34 cellular contexts compared by ENCODE assay signal in the genomic region with DNA sequence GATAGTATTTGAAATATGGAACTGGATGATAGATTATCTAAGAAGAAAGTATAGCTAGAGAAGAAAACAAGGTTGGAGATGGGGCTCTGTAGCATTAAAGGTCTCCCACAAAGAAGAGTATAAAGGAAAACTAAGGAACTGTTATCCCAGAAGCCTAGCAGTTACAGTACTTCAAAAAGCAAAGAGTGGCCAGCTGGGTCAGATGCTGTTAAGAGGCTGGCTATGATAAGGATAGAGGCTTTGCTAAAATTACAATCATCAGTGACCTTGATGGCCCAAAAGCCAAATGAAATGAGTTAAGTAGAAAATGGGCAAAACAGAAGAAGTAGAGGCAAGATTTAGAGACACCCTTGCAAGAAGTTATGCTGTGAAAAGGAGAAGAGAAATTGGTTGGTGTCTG. TPM values are rescaled to one million over a fixed set of nuclear protein-coding genes. Genes with fewer than 3 reads are reported as not detected.
"Had no signal": no experiment of that assay in that cellular context is flagged by ENCODE, and none has a peak within 500 bp of the region (broad histone marks: within the 10 kb centered on the region; RNA-seq: fewer than 3 reads in every experiment).

No MANE protein-coding gene starts in this region.

- H3K9me3 Mint-ChIP-seq: activated CD4-positive, alpha-beta memory T cell treated with anti-CD3 and anti-CD28 coated beads, Interleukin-2, amount 10 ng/mL, durations not matched to agents 7 days and 5 days had no signal

- H3K27ac ChIP-seq: RWPE1, VCaP had no signal

- FAIRE-seq: bronchial epithelial cell had no signal

- H3K4me3 Mint-ChIP-seq: activated CD4-positive, alpha-beta memory T cell treated with anti-CD3 and anti-CD28 coated beads, Interleukin-2, amount 10 ng/mL, durations not matched to agents 7 days and 5 days; activated CD8-positive, alpha-beta memory T cell treated with anti-CD3 and anti-CD28 coated beads, Interleukin-2, amount 10 ng/mL, durations not matched to agents 7 days and 5 days; activated naive CD4-positive, alpha-beta T cell treated with anti-CD3 and anti-CD28 coated beads, Interleukin-2, amount 10 ng/mL, durations not matched to agents 7 days and 5 days; activated naive CD8-positive, alpha-beta T cell; activated naive CD8-positive, alpha-beta T cell treated with anti-CD3 and anti-CD28 coated beads, Interleukin-2, amount 50 U/mL, for 24 hours; brain had no signal

- H3K36me3 Mint-ChIP-seq: activated CD8-positive, alpha-beta memory T cell treated with anti-CD3 and anti-CD28 coated beads, Interleukin-2, amount 10 ng/mL, durations not matched to agents 7 days and 5 days; activated naive CD4-positive, alpha-beta T cell treated with anti-CD3 and anti-CD28 coated beads, Interleukin-2, amount 10 ng/mL, durations not matched to agents 7 days and 5 days had no signal

- ATAC-seq: activated CD8-positive, alpha-beta memory T cell treated with anti-CD3 and anti-CD28 coated beads, Interleukin-2, amount 10 ng/mL, durations not matched to agents 7 days and 5 days; activated naive CD8-positive, alpha-beta T cell treated with anti-CD3 and anti-CD28 coated beads, Interleukin-2, amount 50 U/mL, for 24 hours; Panc1; Right ventricle myocardium inferior had no signal

- H3K27ac Mint-ChIP-seq: activated CD4-positive, alpha-beta memory T cell treated with anti-CD3 and anti-CD28 coated beads, Interleukin-2, amount 10 ng/mL, durations not matched to agents 7 days and 5 days; activated CD8-positive, alpha-beta memory T cell treated with anti-CD3 and anti-CD28 coated beads, Interleukin-2, amount 10 ng/mL, durations not matched to agents 7 days and 5 days; activated naive CD4-positive, alpha-beta T cell treated with anti-CD3 and anti-CD28 coated beads, Interleukin-2, amount 10 ng/mL, durations not matched to agents 7 days and 5 days; activated naive CD8-positive, alpha-beta T cell; activated naive CD8-positive, alpha-beta T cell treated with anti-CD3 and anti-CD28 coated beads, Interleukin-2, amount 50 U/mL, for 24 hours; brain had no signal

- H3K4me1 Mint-ChIP-seq: brain had no signal

- DNase-seq: activated CD4-positive, alpha-beta memory T cell treated with anti-CD3 and anti-CD28 coated beads, Interleukin-2, amount 10 ng/mL, durations not matched to agents 7 days and 5 days; activated CD4-positive, alpha-beta T cell treated with anti-CD3 and anti-CD28 coated beads for 1 hour; activated CD4-positive, alpha-beta T cell treated with anti-CD3 and anti-CD28 coated beads for 48 hours; activated CD4-positive, CD25-positive, alpha-beta regulatory T cell; activated CD8-positive, alpha-beta memory T cell treated with anti-CD3 and anti-CD28 coated beads for 24 hours; activated CD8-positive, alpha-beta memory T cell treated with anti-CD3 and anti-CD28 coated beads, Interleukin-2, amount 10 ng/mL, durations not matched to agents 7 days and 5 days; activated CD8-positive, alpha-beta memory T cell treated with anti-CD3 and anti-CD28 coated beads, Interleukin-2, amount 50 U/mL, for 48 hours; activated effector memory CD4-positive, alpha-beta T cell treated with Interleukin-2 at 50 U/mL for 16 hours; activated naive CD4-positive, alpha-beta T cell treated with anti-CD3 and anti-CD28 coated beads, Interleukin-2, amount 10 ng/mL, durations not matched to agents 7 days and 5 days; activated naive CD8-positive, alpha-beta T cell treated with anti-CD3 and anti-CD28 coated beads, Interleukin-2, amount 50 U/mL, for 24 hours; activated T-cell treated with anti-CD3 and anti-CD28 coated beads, Interleukin-2, amount 50 U/mL, for 48 hours; anterior cingulate cortex; caudate nucleus; cerebellar nuclear complex; NCI-H1105; NCI-H1417 treated with DMSO at 0.1 percent for 48 hours; NCI-H187 treated with DMSO at 0.1 percent for 48 hours; NCI-H2081; NCI-H2171 treated with DMSO at 0.1 percent for 48 hours; NCI-H2227 treated with DMSO at 0.1 percent for 48 hours; NCI-H446 treated with DMSO at 0.1 percent for 48 hours; NCI-H524; SW 1271; T-helper 1 cell; T-helper 2 cell; T-helper 9 cell had no signal

- H3K27me3 Mint-ChIP-seq: activated CD8-positive, alpha-beta memory T cell treated with anti-CD3 and anti-CD28 coated beads, Interleukin-2, amount 10 ng/mL, durations not matched to agents 7 days and 5 days; activated naive CD4-positive, alpha-beta T cell treated with anti-CD3 and anti-CD28 coated beads, Interleukin-2, amount 10 ng/mL, durations not matched to agents 7 days and 5 days; activated naive CD8-positive, alpha-beta T cell; activated naive CD8-positive, alpha-beta T cell treated with anti-CD3 and anti-CD28 coated beads, Interleukin-2, amount 50 U/mL, for 24 hours; brain had no signal

RNA-seq across cellular contexts. Expression of a gene that starts 25.1 kb away (rescaled TPM):
- total RNA-seq: activated CD4-positive, alpha-beta memory T cell treated with anti-CD3 and anti-CD28 coated beads, Interleukin-2, amount 10 ng/mL, durations not matched to agents 7 days and 5 days; activated CD8-positive, alpha-beta memory T cell treated with anti-CD3 and anti-CD28 coated beads, Interleukin-2, amount 10 ng/mL, durations not matched to agents 7 days and 5 days; bronchial epithelial cell; MCF 10A had no signal
